Comparison of ENCODE assay signal across 20 cellular contexts in genomic region chr6:17497701-17498100, GRCh38.
DNase-seq lines count a peak whose midpoint lies in the region; TF ChIP-seq lines count a peak whose summit lies in the region.
"Had no signal": no experiment of that assay in that cellular context is flagged by ENCODE, and none has a peak within 500 bp of the region (broad histone marks: within the 10 kb centered on the region; RNA-seq: fewer than 3 reads in every experiment).

No MANE protein-coding gene starts in this region.

- H3K4me1 Mint-ChIP-seq in Calu3 (ENCODE audit: low read depth, unreplicated experiment): no peaks in the 10 kb centered on the region
- H3K4me1 Mint-ChIP-seq: CD14-positive monocyte had no signal

- no peaks in the 10 kb centered on the region for H3K9me3 Mint-ChIP-seq in Calu3 (ENCODE audit: low read depth, unreplicated experiment)

- no peak for TF ChIP-seq POLR2A in sigmoid colon (IDR thresholded peaks at IDR 0.05)

- no peaks in the 10 kb centered on the region for H3K36me3 ChIP-seq in sigmoid colon

- no peaks in the 10 kb centered on the region for H3K9me3 ChIP-seq in sigmoid colon
- H3K9me3 ChIP-seq: SJCRH30 had no signal

- H3K4me3 ChIP-seq in sigmoid colon: no peak overlapping the region
- H3K4me3 ChIP-seq: PC-9, SJCRH30 had no signal

- TF ChIP-seq EP300 in sigmoid colon (IDR thresholded peaks at IDR 0.05): no peak

- H3K27ac ChIP-seq in sigmoid colon: peak overlapping the region in 3 of 4 donors; percentile 80 to 87 (median 82)
- H3K27ac ChIP-seq: KMS-11, PC-9, RWPE1, SJCRH30 had no signal

- BruUV-seq in Calu3 (replicated peaks; lab: Mats Ljungman, UMichigan): no TSS peak

- intact Hi-C loops in sigmoid colon (cut with DNase I): no loop called here
- intact Hi-C loops in Calu3 (cut with micrococcal nuclease; ENCODE audit: unreplicated experiment): no loop called here

- H3K4me1 ChIP-seq in sigmoid colon: peaks cover 0 to 61% (median 54%) of the 10 kb centered on the region in 4 donors
- H3K4me1 ChIP-seq: SJCRH30 had no signal

- no peaks in the 10 kb centered on the region for H3K27me3 Mint-ChIP-seq in Calu3 (ENCODE audit: unreplicated experiment)

- no peak overlapping the region for H3K4me3 Mint-ChIP-seq in Calu3 (ENCODE audit: low read depth, unreplicated experiment)
- H3K4me3 Mint-ChIP-seq: CD14-positive monocyte had no signal

- 20 to 51% methylated on average over 3 of the region's 3 CpGs for WGBS in sigmoid colon, 2 donors

- DNase-seq in NCI-H345 (lab: John Stamatoyannopoulos, UW) (peak; percentile 54), NCI-H345 treated with DMSO at 0.1 percent for 48 hours (lab: John Stamatoyannopoulos, UW; ENCODE audit: unreplicated experiment) (no peak), NCI-H748 (lab: John Stamatoyannopoulos, UW; ENCODE audit: unreplicated experiment) (peak; percentile 76), left kidney (ENCODE audit: low read depth, low spot score) (peak; percentile 68), sigmoid colon (no peak), T-helper 2 cell (no peak), Calu3 (no peak)
- DNase-seq in activated CD4-positive, CD25-positive, alpha-beta regulatory T cell treated with anti-CD3 and anti-CD28 coated beads, Interleukin-2, amount 50 U/mL, for 72 hours: no peak
- DNase-seq: 8988T, DMS 273 treated with DMSO at 0.1 percent for 48 hours, GDM1, NCI-H1436, NCI-H1930, NCI-H2171 treated with DMSO at 0.1 percent for 48 hours, NCI-H82, PC-9, SJCRH30 had no signal

- CTCF ChIA-PET in Calu3 (lab: Charles Lee): no interaction called here

- H3K27ac Mint-ChIP-seq in Calu3 (ENCODE audit: unreplicated experiment): no peak overlapping the region
- H3K27ac Mint-ChIP-seq: CD14-positive monocyte had no signal

- no peaks in the 10 kb centered on the region for H3K27me3 ChIP-seq in sigmoid colon
- H3K27me3 ChIP-seq: SJCRH30 had no signal

- H3K36me3 Mint-ChIP-seq in Calu3 (ENCODE audit: insufficient read depth, unreplicated experiment): peaks cover 10% of the 10 kb centered on the region
- H3K36me3 Mint-ChIP-seq: CD14-positive monocyte had no signal

- TF ChIP-seq CTCF in sigmoid colon (IDR thresholded peaks at IDR 0.05) (no peak), Calu3 (IDR thresholded peaks at IDR 0.05; ENCODE audit: unreplicated experiment) (no peak)

Comparison
In these comparisons a context has a peak if more than half of its experiments do, and no peak if none do; other contexts are left out.
1. DNase-seq: peak in NCI-H345 (single experiment), NCI-H748 (single experiment) and left kidney (single experiment); none in NCI-H345 treated with DMSO at 0.1 percent for 48 hours (single experiment), sigmoid colon (single experiment), T-helper 2 cell (0 of 5), activated CD4-positive, CD25-positive, alpha-beta regulatory T cell treated with anti-CD3 and anti-CD28 coated beads, Interleukin-2, amount 50 U/mL, for 72 hours (single experiment) and Calu3 (single experiment).